Comparison of ENCODE assay signal across 14 cellular contexts in the genomic region with DNA sequence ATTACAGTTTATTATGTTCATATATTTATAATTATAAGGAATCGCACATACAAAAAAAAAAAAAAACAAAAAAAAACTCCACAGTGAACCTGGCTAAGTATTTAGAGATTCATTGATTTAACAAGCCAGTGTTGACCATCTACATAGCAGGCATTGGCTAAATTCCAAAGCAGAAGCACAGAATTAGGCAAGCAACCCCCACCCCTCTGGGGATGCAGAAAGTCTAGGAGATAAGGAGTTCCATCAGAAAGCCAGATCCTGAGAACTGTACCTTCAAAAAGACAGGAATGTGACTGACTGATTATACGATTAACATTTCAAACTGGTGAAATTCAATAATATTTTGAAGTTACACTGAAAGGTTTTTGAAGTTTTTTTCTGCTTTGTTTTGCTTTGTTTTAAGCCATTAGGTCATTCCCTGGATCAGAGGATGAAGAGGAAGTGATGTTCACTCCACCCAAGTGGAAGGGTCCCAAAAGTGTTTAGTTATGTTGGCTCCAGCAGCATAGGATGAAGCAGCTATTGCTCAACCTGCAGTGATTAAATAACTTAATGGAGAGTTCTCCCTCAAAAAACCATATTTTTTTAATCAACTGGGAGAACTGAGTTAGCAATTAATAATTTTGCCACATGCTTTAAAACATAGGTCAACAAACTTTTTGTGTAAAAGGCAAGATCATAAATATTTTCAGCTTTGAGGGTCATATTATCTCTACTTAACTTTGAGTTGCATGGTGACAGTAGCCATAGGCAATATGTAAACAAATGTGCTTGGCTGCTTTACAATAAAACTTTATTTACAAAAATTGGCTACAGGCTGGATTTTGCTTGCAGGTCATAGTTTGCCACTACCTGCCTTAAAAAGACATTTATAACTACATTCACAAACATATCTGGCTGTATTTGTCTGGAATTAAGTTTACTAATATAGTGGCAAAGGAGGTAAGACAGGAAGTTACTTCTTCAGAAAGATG. TPM values are rescaled to one million over a fixed set of nuclear protein-coding genes. Genes with fewer than 3 reads are reported as not detected.
DNase-seq lines count a peak whose midpoint lies in the region; ATAC-seq and TF ChIP-seq lines count a peak whose summit lies in the region.
"Had no signal": no experiment of that assay in that cellular context is flagged by ENCODE, and none has a peak within 500 bp of the region (broad histone marks: within the 10 kb centered on the region; RNA-seq: fewer than 3 reads in every experiment).

No MANE protein-coding gene starts in this region.

- H3K9me3 Mint-ChIP-seq in H9, result 0 out of 5 replicates have a peak, but pooled peaks cover 0 to under 1% of the 10 kb centered on the region in 2 experiments
- H3K9me3 Mint-ChIP-seq: activated naive CD8-positive, alpha-beta T cell treated with anti-CD3 and anti-CD28 coated beads, Interleukin-2, amount 10 ng/mL, durations not matched to agents 7 days and 5 days had no signal

- no peaks in the 10 kb centered on the region; the same call in 1 of the 2 replicates for H3K4me1 ChIP-seq in H9 (ENCODE audit: insufficient read depth, low read length)
- peaks cover 22% of the 10 kb centered on the region for H3K4me1 ChIP-seq in suprapubic skin
- H3K4me1 ChIP-seq in colonic mucosa, result no peaks in the 10 kb centered on the region

- TF ChIP-seq CTCF in H9 (conservative IDR thresholded peaks at IDR 0.05) (no peak), suprapubic skin (IDR thresholded peaks at IDR 0.05) (no peak), colonic mucosa (IDR thresholded peaks at IDR 0.05) (no peak)

- H3K27ac ChIP-seq in H9 (ENCODE audit: insufficient read length, low read depth, low read length), result peak overlapping the region; percentile 39
- peak overlapping the region; percentile 49 for H3K27ac ChIP-seq in suprapubic skin
- no peak overlapping the region for H3K27ac ChIP-seq in colonic mucosa

- no peak overlapping the region for H3K4me3 Mint-ChIP-seq in H9
- H3K4me3 Mint-ChIP-seq: activated CD8-positive, alpha-beta T cell treated with anti-CD3 and anti-CD28 coated beads for 36 hours; activated naive CD8-positive, alpha-beta T cell treated with anti-CD3 and anti-CD28 coated beads, Interleukin-2, amount 10 ng/mL, durations not matched to agents 7 days and 5 days; T-cell had no signal

- no peak overlapping the region for H2BK12ac ChIP-seq in H9 (ENCODE audit: insufficient read length, low read depth, low read length)

- H2AK5ac ChIP-seq in H9 (ENCODE audit: insufficient read length, low read length), result no peak overlapping the region

- no peak overlapping the region for H2BK15ac ChIP-seq in H9 (ENCODE audit: low read depth, low read length)

- H3K79me2 ChIP-seq in H9 (ENCODE audit: insufficient read depth, low read length), result no peaks in the 10 kb centered on the region

- H3K4me3 ChIP-seq in suprapubic skin (no peak overlapping the region), colonic mucosa (no peak overlapping the region)
- H3K4me3 ChIP-seq: skin epidermis had no signal

- peak overlapping the region in 1 of 3 experiments; percentile 41; a peak in 2 of 7 replicates for H3K27ac Mint-ChIP-seq in H9
- H3K27ac Mint-ChIP-seq: activated CD8-positive, alpha-beta T cell treated with anti-CD3 and anti-CD28 coated beads for 36 hours; activated naive CD8-positive, alpha-beta T cell treated with anti-CD3 and anti-CD28 coated beads, Interleukin-2, amount 10 ng/mL, durations not matched to agents 7 days and 5 days; T-cell had no signal

- peaks cover 24 to 31% of the 10 kb centered on the region in 2 experiments for H3K4me1 Mint-ChIP-seq in H9

- no peak overlapping the region for H3K23ac ChIP-seq in H9 (ENCODE audit: insufficient read length, low read depth, low read length)

- H3K36me3 ChIP-seq in suprapubic skin (no peaks in the 10 kb centered on the region), colonic mucosa (no peaks in the 10 kb centered on the region)

- H3K56ac ChIP-seq in H9 (ENCODE audit: insufficient read length, low read depth, low read length), result no peak overlapping the region

- H3K9ac ChIP-seq in H9 (ENCODE audit: extremely low read depth, insufficient read length, low read length) (no peak overlapping the region), colonic mucosa (ENCODE audit: low read depth in 2 of 2, low read length in 2 of 2) (no peak overlapping the region)

- no peak overlapping the region for H3K14ac ChIP-seq in H9 (ENCODE audit: insufficient read depth, low read length)

- H3K9me3 ChIP-seq in H9 (ENCODE audit: control insufficient read depth, low read depth, low read length), result no peaks in the 10 kb centered on the region
- H3K9me3 ChIP-seq in suprapubic skin, result no peaks in the 10 kb centered on the region
- H3K9me3 ChIP-seq in colonic mucosa, result no peaks in the 10 kb centered on the region

- no peaks in the 10 kb centered on the region for H3K79me1 ChIP-seq in H9 (ENCODE audit: insufficient read depth, low read depth, low read length, poor library complexity, severe bottlenecking)

- H3K27me3 ChIP-seq in H9 (ENCODE audit: insufficient read depth, low read length) (no peaks in the 10 kb centered on the region), suprapubic skin (no peaks in the 10 kb centered on the region), colonic mucosa (no peaks in the 10 kb centered on the region)

- H3K27me3 Mint-ChIP-seq in H9 (ENCODE audit: low read depth), result no peaks in the 10 kb centered on the region
- H3K27me3 Mint-ChIP-seq: activated CD8-positive, alpha-beta T cell treated with anti-CD3 and anti-CD28 coated beads for 36 hours; activated naive CD8-positive, alpha-beta T cell treated with anti-CD3 and anti-CD28 coated beads, Interleukin-2, amount 10 ng/mL, durations not matched to agents 7 days and 5 days; T-cell had no signal

- no peak for ATAC-seq in GM18909 (IDR thresholded peaks at IDR 0.05; ENCODE audit: poor library complexity, unreplicated experiment)
- ATAC-seq: activated CD8-positive, alpha-beta T cell treated with anti-CD3 and anti-CD28 coated beads for 36 hours; T-cell had no signal

- no peak overlapping the region for H2BK120ac ChIP-seq in H9 (ENCODE audit: low read depth, low read length, poor library complexity, severe bottlenecking)

- no peak overlapping the region for H4K5ac ChIP-seq in H9 (ENCODE audit: insufficient read length, low read depth, low read length)

- no peaks in the 10 kb centered on the region for H3K36me3 Mint-ChIP-seq in H9 (ENCODE audit: insufficient read depth in 1 of 3, low read depth in 3 of 3)

- no peak for DNase-seq in H9
- DNase-seq in dermis microvascular lymphatic vessel endothelial cell (ENCODE audit: low read depth in 2 of 2), result peak; percentile 84 to 96
- peak; percentile 85 for DNase-seq in islet precursor cell
- DNase-seq in suprapubic skin (ENCODE audit: low spot score in 2 of 2), result no peak
- no peak for DNase-seq in colonic mucosa
- no peak for DNase-seq in NCI-H524 treated with DMSO at 0.1 percent for 48 hours (lab: John Stamatoyannopoulos, UW)
- no peak for DNase-seq in activated T-cell treated with anti-CD3 and anti-CD28 coated beads, Interleukin-2, amount 50 U/mL, for 1 hour
- DNase-seq: activated CD8-positive, alpha-beta T cell treated with anti-CD3 and anti-CD28 coated beads for 36 hours; activated naive CD8-positive, alpha-beta T cell treated with anti-CD3 and anti-CD28 coated beads, Interleukin-2, amount 10 ng/mL, durations not matched to agents 7 days and 5 days; DND-41; NK-92 treated with Interleukin-12 subunit alpha and Interleukin-12 subunit beta, amount 100 ng/mL, for 24 hours; T-cell had no signal

- no peak overlapping the region for H2BK5ac ChIP-seq in H9 (ENCODE audit: insufficient read length, low read length)

- TF ChIP-seq POLR2A in suprapubic skin (IDR thresholded peaks at IDR 0.05), result no peak

- no peaks in the 10 kb centered on the region for H3K23me2 ChIP-seq in H9 (ENCODE audit: insufficient read length, low read depth, low read length, poor library complexity, severe bottlenecking)

- no peak overlapping the region for H2AFZ ChIP-seq in H9 (ENCODE audit: low read length)

- intact Hi-C loops in colonic mucosa (cut with DNase I), result no loop called here

- no peak overlapping the region for H4K91ac ChIP-seq in H9 (ENCODE audit: insufficient read length, low read depth, low read length)

- no peak overlapping the region for H2BK20ac ChIP-seq in H9 (ENCODE audit: low read depth, low read length, poor library complexity, severe bottlenecking)

- H3K4me2 ChIP-seq in H9 (ENCODE audit: insufficient read depth, insufficient read length, low read length), result no peak overlapping the region

- no peak overlapping the region for H3K4ac ChIP-seq in H9 (ENCODE audit: low read depth, low read length)

- H4K8ac ChIP-seq in H9 (replicated peaks; ENCODE audit: insufficient read length, low read depth, low read length), result no peak overlapping the region

- no peak overlapping the region for H3K18ac ChIP-seq in H9 (ENCODE audit: insufficient read length, low read depth, low read length)

- TF ChIP-seq EP300 in suprapubic skin (IDR thresholded peaks at IDR 0.05), result no peak

- no peaks in the 10 kb centered on the region for H4K20me1 ChIP-seq in H9 (ENCODE audit: control insufficient read depth, insufficient read depth, insufficient read length)

- no CpG with 5 or more reads among the region's 2 CpGs for WGBS in H9 (ENCODE audit: extremely low coverage, insufficient read length, low lambda C conversion rate)
- 55% methylated on average over 2 of the region's 2 CpGs for WGBS in suprapubic skin

- H3T11ph ChIP-seq in H9 (ENCODE audit: low read length), result no peak overlapping the region

RNA-seq across cellular contexts. Expression of gene DOCK9, which starts 49.6 kb away (rescaled TPM):
- total RNA-seq in H9 (2021) (19.0 and 23.0 TPM in 2 replicates), dermis microvascular lymphatic vessel endothelial cell (249 and 356 TPM in 2 replicates), suprapubic skin (100 to 1,000 TPM; 121 to 240 (median 200) TPM), colonic mucosa (10 to 100 TPM; 42.3 to 52.4 TPM)

Comparison
In these comparisons a context has a peak if more than half of its experiments do, and no peak if none do; other contexts are left out.
1. DNase-seq: peak in dermis microvascular lymphatic vessel endothelial cell (2 of 2) and islet precursor cell (single experiment); none in H9 (single experiment), suprapubic skin (0 of 2), colonic mucosa (single experiment), NCI-H524 treated with DMSO at 0.1 percent for 48 hours (single experiment) and activated T-cell treated with anti-CD3 and anti-CD28 coated beads, Interleukin-2, amount 50 U/mL, for 1 hour (single experiment).